Comparison of ENCODE assay signal across 8 cellular contexts in the genomic region with DNA sequence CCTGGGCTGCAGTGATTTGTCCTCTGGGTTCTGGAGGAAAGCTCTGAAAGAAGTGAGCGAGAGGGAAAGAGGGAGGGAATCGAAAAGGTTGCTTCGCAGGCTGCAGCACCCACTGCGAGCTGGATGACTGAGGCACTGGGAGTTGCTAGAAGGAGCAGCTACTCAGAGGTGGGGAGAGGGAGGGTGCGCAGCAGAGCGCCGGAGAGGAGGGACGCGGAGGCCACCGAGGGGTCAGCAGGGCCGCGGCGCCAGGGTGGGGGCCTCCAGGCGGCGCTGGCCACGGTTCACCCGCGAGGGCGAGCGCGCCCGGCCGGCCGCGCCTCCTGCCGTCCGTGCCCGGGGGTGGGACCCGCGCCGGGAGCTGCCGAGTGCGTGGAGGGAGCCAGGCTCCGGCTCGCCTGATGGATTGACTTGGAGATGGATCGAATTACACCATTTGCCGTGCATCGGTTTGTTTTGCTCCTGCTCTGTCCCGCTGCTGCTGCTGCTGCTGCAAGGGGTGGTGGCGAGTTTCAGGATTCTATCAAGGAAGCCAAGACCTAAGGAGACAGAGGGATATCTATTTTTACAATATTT. TPM values are rescaled to one million over a fixed set of nuclear protein-coding genes. Genes with fewer than 3 reads are reported as not detected.
DNase-seq lines count a peak whose midpoint lies in the region; ATAC-seq and TF ChIP-seq lines count a peak whose summit lies in the region.

TSS of gene SEMA6D (plus strand) at position 470 of the 576 bp plus-strand sequence. CDS start 42,294 bp downstream, outside the sequence.

- H3K27me3 ChIP-seq in right atrium auricular region (no peaks in the 10 kb centered on the region), parathyroid adenoma (ENCODE audit: control insufficient read depth, insufficient read depth, low read length) (no peaks in the 10 kb centered on the region)
- peaks cover 11% of the 10 kb centered on the region for H3K27me3 ChIP-seq in CD4-positive, alpha-beta memory T cell (ENCODE audit: insufficient read depth, low read length)

- peaks cover 0 to 10% (median 3%) of the 10 kb centered on the region in 4 donors for H3K4me1 Mint-ChIP-seq in CD4-positive, alpha-beta memory T cell

- intact Hi-C loops in CD4-positive, alpha-beta memory T cell (cut with micrococcal nuclease), result loop anchor here (10.0 kb wide), 1 partner anchor 638 kb away; no protein-coding TSS in a partner anchor

- H3K27ac ChIP-seq in right atrium auricular region (peak within 1 kb of the TSS; percentile 95 to 96), parathyroid adenoma (peak within 1 kb of the TSS; percentile 81)
- H3K27ac ChIP-seq in CD4-positive, alpha-beta memory T cell (ENCODE audit: low read depth, low read length), result no peak within 1 kb of the TSS

- H2AFZ ChIP-seq in parathyroid adenoma, result peak within 1 kb of the TSS; percentile 73

- H3K4me2 ChIP-seq in parathyroid adenoma (ENCODE audit: low read length), result peak within 1 kb of the TSS; percentile 86

- H3K36me3 ChIP-seq in right atrium auricular region (no peaks in the 10 kb centered on the region), parathyroid adenoma (ENCODE audit: control insufficient read depth, insufficient read depth, low read length) (no peaks in the 10 kb centered on the region)
- H3K36me3 ChIP-seq in CD4-positive, alpha-beta memory T cell (ENCODE audit: insufficient read depth, low read length), result no peaks in the 10 kb centered on the region

- CTCF ChIA-PET in CD4-positive, alpha-beta memory T cell (lab: Charles Lee; ENCODE audit: partially characterized antibody), result no interaction called here

- no peaks in the 10 kb centered on the region for H3K79me2 ChIP-seq in parathyroid adenoma

- H3K27ac Mint-ChIP-seq in CD4-positive, alpha-beta memory T cell, result no peak within 1 kb of the TSS

- peaks cover 28 to 38% of the 10 kb centered on the region in 2 donors for H3K27me3 Mint-ChIP-seq in CD4-positive, alpha-beta memory T cell

- H3K4me3 Mint-ChIP-seq in CD4-positive, alpha-beta memory T cell, result peak within 1 kb of the TSS in 1 of 8 donors; percentile 13

- H3K4me1 ChIP-seq in right atrium auricular region (peaks cover 0 to 45% of the 10 kb centered on the region in 2 donors), parathyroid adenoma (no peaks in the 10 kb centered on the region)
- H3K4me1 ChIP-seq in CD4-positive, alpha-beta memory T cell (ENCODE audit: insufficient read depth, low read length), result no peaks in the 10 kb centered on the region

- no peak within 1 kb of the TSS for H3K9ac ChIP-seq in parathyroid adenoma

- peaks cover 0 to 4% (median 0%) of the 10 kb centered on the region in 8 donors for H3K9me3 Mint-ChIP-seq in CD4-positive, alpha-beta memory T cell

- POLR2A ChIA-PET in CD4-positive, alpha-beta memory T cell (lab: Charles Lee; ENCODE audit: partially characterized antibody), result interaction anchor here (0.7 kb wide), 1 partner anchor 13 kb away, joined by 3 read pairs; no protein-coding TSS in a partner anchor

- no peak for ATAC-seq in GM21390 (IDR thresholded peaks at IDR 0.05; ENCODE audit: unreplicated experiment)

- DNase-seq in DMS153 treated with DMSO at 0.1 percent for 48 hours (lab: John Stamatoyannopoulos, UW; ENCODE audit: unreplicated experiment) (peak; percentile 19), NCI-H1694 (lab: John Stamatoyannopoulos, UW) (peak; percentile 51), amygdala (lab: John Stamatoyannopoulos, UW) (peak in 53 of 56 donors; percentile 10 to 87 (median 71)), right atrium auricular region (ENCODE audit: low spot score) (peak; percentile 83)
- DNase-seq in activated naive CD4-positive, alpha-beta T cell treated with Interleukin-2 at 50 U/mL for 16 hours, result no peak
- DNase-seq in CD4-positive, alpha-beta memory T cell, result no peak

- H3K4me3 ChIP-seq in right atrium auricular region (peak within 1 kb of the TSS; percentile 78 to 85), parathyroid adenoma (ENCODE audit: low read depth, low read length) (peak within 1 kb of the TSS; percentile 68)
- no peak within 1 kb of the TSS for H3K4me3 ChIP-seq in CD4-positive, alpha-beta memory T cell (ENCODE audit: low read length in 2 of 2)

- H3K9me3 ChIP-seq in right atrium auricular region (no peaks in the 10 kb centered on the region), parathyroid adenoma (ENCODE audit: control insufficient read depth, low read length) (no peaks in the 10 kb centered on the region)
- no peaks in the 10 kb centered on the region for H3K9me3 ChIP-seq in CD4-positive, alpha-beta memory T cell (ENCODE audit: control insufficient read depth in 1 of 2, low read length in 2 of 2)

- no peaks in the 10 kb centered on the region for H3K36me3 Mint-ChIP-seq in CD4-positive, alpha-beta memory T cell

- TF ChIP-seq CTCF in right atrium auricular region (IDR thresholded peaks at IDR 0.05) (peak; percentile 52 to 67), parathyroid adenoma (IDR thresholded peaks at IDR 0.05) (peak; percentile 13)

RNA-seq across cellular contexts. Expression of gene SEMA6D, which starts in this region (rescaled TPM):
- total RNA-seq in right atrium auricular region, result 10 to 100 TPM; 12.2 to 14.3 TPM
- not detected for total RNA-seq in CD4-positive, alpha-beta memory T cell
- polyA plus RNA-seq in CD4-positive, alpha-beta memory T cell, result not detected

Comparison
In these comparisons a context has a peak if more than half of its experiments do, and no peak if none do; other contexts are left out.
1. RNA of gene SEMA6D (total RNA-seq): 12.2 to 14.3 TPM in right atrium auricular region; not detected in CD4-positive, alpha-beta memory T cell; every median in the first group is over 10 times any median in the second.
2. DNase-seq: peak in DMS153 treated with DMSO at 0.1 percent for 48 hours (single experiment), NCI-H1694 (single experiment), amygdala (53 of 56) and right atrium auricular region (single experiment); none in activated naive CD4-positive, alpha-beta T cell treated with Interleukin-2 at 50 U/mL for 16 hours (single experiment) and CD4-positive, alpha-beta memory T cell (0 of 5).
3. H3K4me3 ChIP-seq: peak in right atrium auricular region (2 of 2) and parathyroid adenoma (single experiment); none in CD4-positive, alpha-beta memory T cell (0 of 2).